Comparison of ENCODE assay signal across 1 cellular context in the genomic region with DNA sequence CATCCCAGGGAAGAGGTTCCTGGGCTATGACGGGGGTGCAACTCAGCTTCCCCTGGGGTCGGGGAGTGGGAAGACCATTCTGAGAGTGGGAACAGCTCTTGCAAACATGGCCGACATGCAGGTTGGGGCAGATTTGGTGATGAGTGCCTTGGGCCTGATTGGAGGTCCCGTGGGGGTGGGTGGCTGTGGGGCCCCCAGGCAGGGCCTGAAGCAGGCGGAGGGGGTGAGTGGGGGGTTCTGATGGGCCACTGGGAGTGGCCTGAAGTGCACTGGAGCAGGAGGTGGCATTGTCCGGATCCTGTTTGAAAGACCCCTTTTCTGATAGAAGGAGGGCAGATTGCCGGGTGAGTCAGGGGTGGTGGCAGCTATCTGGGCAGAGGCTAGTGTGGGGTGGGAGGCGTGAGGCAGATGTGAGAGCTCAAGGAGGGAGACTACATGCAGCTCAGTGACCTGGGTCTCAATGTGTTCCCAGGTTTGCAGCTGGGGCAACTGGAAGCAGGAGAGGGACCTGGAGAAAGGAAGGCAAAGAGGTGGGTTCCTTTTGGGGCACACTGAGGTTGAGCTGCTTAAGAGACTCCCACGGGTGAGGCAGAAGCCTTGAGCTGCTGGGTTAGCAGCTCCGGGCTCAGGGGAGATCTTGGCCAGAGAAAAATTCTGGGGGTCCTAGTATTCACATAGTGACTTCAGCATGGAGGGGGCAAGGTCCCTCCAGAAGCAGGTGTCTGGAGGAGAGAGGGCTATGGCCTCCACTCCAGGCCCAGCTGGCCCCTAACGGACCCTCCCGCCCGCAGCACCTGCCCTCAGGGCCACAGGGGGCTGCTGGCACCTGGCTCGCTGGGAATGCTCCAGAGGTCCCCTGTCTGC.
TF ChIP-seq lines count a peak whose summit lies in the region.

No MANE protein-coding gene starts in this region.

TF ChIP-seq in HepG2, 621 proteins besides CTCF, POLR2A, EP300 and RAD21:
- TF ChIP-seq MAFG (CRISPR knock-in tag; IDR thresholded peaks at IDR 0.05), result no peak
- no peak for TF ChIP-seq THYN1 (CRISPR knock-in tag; IDR thresholded peaks at IDR 0.05; ENCODE audit: borderline replicate concordance, low read depth)
- TF ChIP-seq, protein P1, sequence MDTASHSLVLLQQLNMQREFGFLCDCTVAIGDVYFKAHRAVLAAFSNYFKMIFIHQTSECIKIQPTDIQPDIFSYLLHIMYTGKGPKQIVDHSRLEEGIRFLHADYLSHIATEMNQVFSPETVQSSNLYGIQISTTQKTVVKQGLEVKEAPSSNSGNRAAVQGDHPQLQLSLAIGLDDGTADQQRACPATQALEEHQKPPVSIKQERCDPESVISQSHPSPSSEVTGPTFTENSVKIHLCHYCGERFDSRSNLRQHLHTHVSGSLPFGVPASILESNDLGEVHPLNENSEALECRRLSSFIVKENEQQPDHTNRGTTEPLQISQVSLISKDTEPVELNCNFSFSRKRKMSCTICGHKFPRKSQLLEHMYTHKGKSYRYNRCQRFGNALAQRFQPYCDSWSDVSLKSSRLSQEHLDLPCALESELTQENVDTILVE (CRISPR knock-in tag; IDR thresholded peaks at IDR 0.05), result no peak
- no peak for TF ChIP-seq ZNF224 (CRISPR knock-in tag; IDR thresholded peaks at IDR 0.05)
- TF ChIP-seq, protein P2, sequence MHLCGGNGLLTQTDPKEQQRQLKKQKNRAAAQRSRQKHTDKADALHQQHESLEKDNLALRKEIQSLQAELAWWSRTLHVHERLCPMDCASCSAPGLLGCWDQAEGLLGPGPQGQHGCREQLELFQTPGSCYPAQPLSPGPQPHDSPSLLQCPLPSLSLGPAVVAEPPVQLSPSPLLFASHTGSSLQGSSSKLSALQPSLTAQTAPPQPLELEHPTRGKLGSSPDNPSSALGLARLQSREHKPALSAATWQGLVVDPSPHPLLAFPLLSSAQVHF (CRISPR knock-in tag; IDR thresholded peaks at IDR 0.05), result no peak
- no peak for TF ChIP-seq MYC (CRISPR knock-in tag; IDR thresholded peaks at IDR 0.05; ENCODE audit: borderline replicate concordance)
